In the genomic region with DNA sequence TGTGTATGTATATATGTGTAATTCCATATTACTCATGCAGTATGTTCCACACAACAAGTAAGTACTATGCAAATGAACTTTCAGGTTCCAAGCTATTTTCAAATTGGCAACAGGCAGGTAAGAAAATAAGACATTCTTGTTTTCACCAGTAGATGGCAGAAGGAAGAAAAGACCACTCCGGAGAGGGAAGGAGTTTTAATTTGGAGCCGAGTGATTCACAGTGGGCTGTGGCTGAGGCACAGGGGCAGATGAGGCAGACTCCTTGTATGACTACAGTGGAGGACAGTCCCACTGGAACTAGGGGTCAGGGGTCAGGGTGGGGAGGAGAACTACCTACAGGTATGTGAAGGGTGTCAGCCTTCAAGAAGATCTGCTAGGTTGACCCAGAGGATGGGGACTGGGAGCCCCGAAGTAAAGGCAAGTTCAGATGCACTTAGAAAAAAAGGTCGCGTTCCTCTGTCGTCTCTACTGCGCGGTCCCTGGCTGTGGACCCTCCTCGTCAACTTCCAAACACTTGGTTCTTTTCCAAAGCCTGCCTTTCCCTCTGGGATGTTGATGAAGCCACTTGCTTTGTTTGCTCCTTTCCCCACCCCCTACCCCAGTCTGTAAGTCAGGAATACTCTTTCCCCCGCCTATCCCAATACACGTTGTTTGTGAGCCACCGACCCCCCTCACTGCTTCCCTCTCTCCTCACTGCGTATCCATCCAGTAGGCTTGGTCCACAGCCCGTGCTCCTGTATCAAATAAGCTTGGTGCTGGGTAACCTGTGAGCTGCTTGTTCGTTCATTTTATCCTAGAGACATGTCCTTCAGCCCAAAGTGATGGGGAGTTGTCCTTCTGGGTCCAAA, we compare ENCODE assay signal across 8 cellular contexts. TPM values are rescaled to one million over a fixed set of nuclear protein-coding genes. Genes with fewer than 3 reads are reported as not detected.
DNase-seq lines count a peak whose midpoint lies in the region; ATAC-seq and TF ChIP-seq lines count a peak whose summit lies in the region.

No MANE protein-coding gene starts in this region.

- H3K14ac ChIP-seq in neuronal stem cell (ENCODE audit: low read length) = no peak overlapping the region

- TF ChIP-seq CTCF in fibroblast of pulmonary artery (IDR thresholded peaks at IDR 0.05; ENCODE audit: low read length, missing control alignments) = peak; percentile 70

- H3K4me1 ChIP-seq in neuronal stem cell (ENCODE audit: control insufficient read depth in 2 of 2, insufficient read depth in 1 of 2, low read depth in 1 of 2, low read length in 2 of 2) = peaks cover 0 to 5% of the 10 kb centered on the region in 2 donors

- H2AFZ ChIP-seq in neuronal stem cell (ENCODE audit: low read length) = no peak overlapping the region

- H3K27me3 ChIP-seq in neuronal stem cell (ENCODE audit: control insufficient read depth in 3 of 3, insufficient read depth in 3 of 3, low read depth in 1 of 3, low read length in 3 of 3) = no peaks in the 10 kb centered on the region

- no peak overlapping the region for H2BK12ac ChIP-seq in neuronal stem cell (ENCODE audit: low read length)

- H4K8ac ChIP-seq in neuronal stem cell (ENCODE audit: low read depth, low read length) = no peak overlapping the region

- H3K4me2 ChIP-seq in neuronal stem cell (ENCODE audit: insufficient read depth, low read length, poor library complexity, severe bottlenecking) = no peak overlapping the region

- H3K4ac ChIP-seq in neuronal stem cell (ENCODE audit: low read length) = no peak overlapping the region

- H3K18ac ChIP-seq in neuronal stem cell (ENCODE audit: low read length) = no peak overlapping the region

- no peak overlapping the region for H3K27ac ChIP-seq in neuronal stem cell (replicated peaks; ENCODE audit: low read length)

- no peak overlapping the region for H2BK15ac ChIP-seq in neuronal stem cell (ENCODE audit: low read length)

- no CpG with 5 or more reads among the region's 15 CpGs for WGBS in neuronal stem cell (ENCODE audit: extremely low coverage in 2 of 2, insufficient read length in 2 of 2, insufficient replicate concordance in 1 of 2), 2 donors

- H3K36me3 ChIP-seq in neuronal stem cell (replicated peaks in 1 of 2; ENCODE audit: control insufficient read depth in 2 of 2, insufficient read depth in 2 of 2, low read length in 2 of 2) = peaks cover 12 to 44% of the 10 kb centered on the region in 2 donors

- DNase-seq in ELR (ENCODE audit: low read depth) (peak; percentile 95), NCI-H82 treated with DMSO at 0.1 percent for 48 hours (lab: John Stamatoyannopoulos, UW; ENCODE audit: unreplicated experiment) (peak; percentile 16), activated T-cell treated with anti-CD3 and anti-CD28 coated beads for 4 hours (peak; percentile 21), fibroblast of pulmonary artery (ENCODE audit: low read depth) (peak; percentile 83), neuronal stem cell (ENCODE audit: low spot score) (peak; percentile 43), ureter (ENCODE audit: low spot score) (peak; percentile 57)

- H2AK5ac ChIP-seq in neuronal stem cell (ENCODE audit: low read depth, low read length) = no peak overlapping the region

- no peak overlapping the region for H3K23ac ChIP-seq in neuronal stem cell (ENCODE audit: low read depth, low read length, poor library complexity)

- H3K9me3 ChIP-seq in neuronal stem cell (replicated peaks in 1 of 2; ENCODE audit: control insufficient read depth in 2 of 2, insufficient read depth in 1 of 2, low read depth in 1 of 2, low read length in 2 of 2) = no peaks in the 10 kb centered on the region

- H2BK5ac ChIP-seq in neuronal stem cell (ENCODE audit: low read length) = no peak overlapping the region

- H3K9ac ChIP-seq in neuronal stem cell (ENCODE audit: low read depth, low read length, poor library complexity) = no peak overlapping the region

- no peak overlapping the region for H3K4me3 ChIP-seq in fibroblast of pulmonary artery (replicated peaks; ENCODE audit: low read depth, low read length)
- no peak overlapping the region for H3K4me3 ChIP-seq in neuronal stem cell (ENCODE audit: low read length in 2 of 2)

- H3K79me1 ChIP-seq in neuronal stem cell (ENCODE audit: low read depth, low read length) = no peaks in the 10 kb centered on the region

- ATAC-seq in HG02759 (IDR thresholded peaks at IDR 0.05; ENCODE audit: unreplicated experiment) (peak; percentile 50), GM19023 (IDR thresholded peaks at IDR 0.05; ENCODE audit: unreplicated experiment) (no peak)

- no peak overlapping the region for H2BK120ac ChIP-seq in neuronal stem cell (ENCODE audit: low read depth, low read length)

- no peak overlapping the region for H4K91ac ChIP-seq in neuronal stem cell (ENCODE audit: low read depth, low read length, poor library complexity)

RNA-seq across cellular contexts. Expression of a gene that starts 24.1 kb away (rescaled TPM):
- 48.2 TPM for polyA plus RNA-seq in neuronal stem cell (2013, experiment 1 of 2)
- 46.3 TPM for polyA plus RNA-seq in neuronal stem cell (2013, experiment 2 of 2)
- 79.7 TPM for total RNA-seq in ureter

RNA-seq across cellular contexts. Expression of a gene that starts 51.8 kb away (rescaled TPM):
- 4.6 TPM for polyA plus RNA-seq in neuronal stem cell (2013, experiment 1 of 2)
- polyA plus RNA-seq in neuronal stem cell (2013, experiment 2 of 2) = 4.2 TPM
- total RNA-seq in ureter = 35.9 TPM

RNA-seq across cellular contexts. Expression of a gene that starts 54.1 kb away (rescaled TPM):
- polyA plus RNA-seq in neuronal stem cell (2013, experiment 1 of 2) = not detected
- not detected for polyA plus RNA-seq in neuronal stem cell (2013, experiment 2 of 2)
- 26.2 TPM for total RNA-seq in ureter

Comparison
In these comparisons a context has a peak if more than half of its experiments do, and no peak if none do; other contexts are left out.
1. DNase-seq: peak in every context shown above with its lines; median percentile 95 in ELR; 83 in fibroblast of pulmonary artery; 57 in ureter; 43 in neuronal stem cell; 21 in activated T-cell treated with anti-CD3 and anti-CD28 coated beads for 4 hours; 16 in NCI-H82 treated with DMSO at 0.1 percent for 48 hours.